ENCODE assay signal across 18 cellular contexts in the genomic region with DNA sequence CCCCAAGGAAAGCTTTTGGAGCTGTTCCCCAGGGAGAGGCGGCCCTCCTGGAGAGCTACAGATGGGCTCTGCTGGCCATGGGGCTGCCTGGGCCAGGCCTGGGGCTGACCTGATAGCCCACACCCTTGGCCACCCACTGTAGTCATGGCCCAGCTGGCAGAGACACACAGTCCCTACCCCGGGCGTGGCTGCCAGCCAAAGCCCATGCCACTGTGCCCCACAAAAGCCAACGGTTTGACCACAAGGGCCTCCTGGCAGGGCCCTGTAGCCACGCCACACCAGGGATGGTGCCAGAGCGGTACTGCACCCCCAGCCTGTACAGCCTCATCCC. TPM values are rescaled to one million over a fixed set of nuclear protein-coding genes. Genes with fewer than 3 reads are reported as not detected.
DNase-seq lines count a peak whose midpoint lies in the region; ATAC-seq and TF ChIP-seq lines count a peak whose summit lies in the region.
"Had no signal": no experiment of that assay in that cellular context is flagged by ENCODE, and none has a peak within 500 bp of the region (broad histone marks: within the 10 kb centered on the region; RNA-seq: fewer than 3 reads in every experiment).

No MANE protein-coding gene starts in this region.

- 69 to 73% methylated on average over 6 of the region's 6 CpGs for WGBS in esophagus, 2 donors
- WGBS in neuronal stem cell (ENCODE audit: extremely low coverage in 2 of 2, insufficient read length in 2 of 2, insufficient replicate concordance in 1 of 2), 2 donors = no CpG with 5 or more reads among the region's 6 CpGs
- 28 to 30% methylated on average over 6 of the region's 6 CpGs for WGBS in aorta, 2 donors

- no peaks in the 10 kb centered on the region for H3K27me3 Mint-ChIP-seq in T-cell
- H3K27me3 Mint-ChIP-seq: effector memory CD8-positive, alpha-beta T cell; progenitor cell of endocrine pancreas; type B pancreatic cell had no signal

- H3K27ac ChIP-seq in right atrium auricular region (peak overlapping the region in 1 of 2 donors; percentile 26), esophagus (ENCODE audit: low read depth in 2 of 2, low read length in 1 of 2) (peak overlapping the region; percentile 27 to 43), neuronal stem cell (replicated peaks; ENCODE audit: low read length) (no peak overlapping the region), aorta (ENCODE audit: low read depth in 1 of 2, low read length in 2 of 2) (peak overlapping the region in 1 of 2 donors; percentile 6)
- H3K27ac ChIP-seq: brain microvascular endothelial cell, foreskin keratinocyte had no signal

- ATAC-seq in Right ventricle myocardium inferior (peak; percentile 17), aorta (ENCODE audit: low FRiP score) (peak; percentile 27), T-cell (replicated peaks in 1 of 4) (no peak)
- ATAC-seq: effector memory CD8-positive, alpha-beta T cell; foreskin keratinocyte had no signal

- peak overlapping the region; percentile 58 for H2BK12ac ChIP-seq in neuronal stem cell (ENCODE audit: low read length)

- no peak overlapping the region for H4K8ac ChIP-seq in neuronal stem cell (ENCODE audit: low read depth, low read length)

- no peak overlapping the region for H3K4me2 ChIP-seq in neuronal stem cell (ENCODE audit: insufficient read depth, low read length, poor library complexity, severe bottlenecking)

- no peak overlapping the region for H3K9ac ChIP-seq in neuronal stem cell (ENCODE audit: low read depth, low read length, poor library complexity)

- H3K14ac ChIP-seq in neuronal stem cell (ENCODE audit: low read length) = peak overlapping the region; percentile 38

- POLR2A ChIA-PET in T-cell (lab: Charles Lee) = no interaction called here

- H3K9me3 Mint-ChIP-seq in T-cell = no peaks in the 10 kb centered on the region
- H3K9me3 Mint-ChIP-seq: activated B cell treated with CpG ODN at 0.5 μM for 24 hours; effector memory CD8-positive, alpha-beta T cell; immature natural killer cell; type B pancreatic cell had no signal

- H2BK15ac ChIP-seq in neuronal stem cell (ENCODE audit: low read length) = no peak overlapping the region

- DNase-seq in Right ventricle myocardium inferior (ENCODE audit: missing footprints) = no peak
- DNase-seq in right atrium auricular region (ENCODE audit: low spot score) = no peak
- no peak for DNase-seq in neuronal stem cell (ENCODE audit: low spot score)
- peak in 1 of 2 donors; percentile 44 for DNase-seq in aorta
- DNase-seq in ACHN = no peak
- DNase-seq in T-cell = no peak
- no peak for DNase-seq in SHP77 (lab: John Stamatoyannopoulos, UW)
- DNase-seq: activated B cell treated with CpG ODN at 0.5 μM for 24 hours; activated gamma-delta T cell treated with Interleukin-2 at 50 U/mL for 16 hours; brain microvascular endothelial cell; effector memory CD8-positive, alpha-beta T cell; foreskin keratinocyte; immature natural killer cell; NCI-H2171; stimulated activated CD4-positive, alpha-beta T cell treated with anti-CD3 and anti-CD28 coated beads, Interleukin-1b, Interleukin-23, amount 100 ng/mL, for 48 hours had no signal

- H3K4me1 Mint-ChIP-seq in T-cell = peaks cover 26 to 33% (median 30%) of the 10 kb centered on the region in 3 donors

- H3K36me3 Mint-ChIP-seq in T-cell = no peaks in the 10 kb centered on the region

- no peak overlapping the region for H2AFZ ChIP-seq in neuronal stem cell (ENCODE audit: low read length)

- H3K79me1 ChIP-seq in neuronal stem cell (ENCODE audit: low read depth, low read length) = peaks cover 6% of the 10 kb centered on the region

- peak overlapping the region; percentile 37 for H3K4ac ChIP-seq in neuronal stem cell (ENCODE audit: low read length)

- no peak overlapping the region for H3K23ac ChIP-seq in neuronal stem cell (ENCODE audit: low read depth, low read length, poor library complexity)

- no peak overlapping the region for H2AK5ac ChIP-seq in neuronal stem cell (ENCODE audit: low read depth, low read length)

- CTCF ChIA-PET in T-cell (lab: Charles Lee) = no interaction called here

- in situ Hi-C loops in ACHN (cut with HindIII; ENCODE audit: low pct_ligation_motif_present, low pct_unique_long_range_greater_than_20kb, low sequenced_read_pairs) = no loop called here

- H3K4me3 Mint-ChIP-seq in T-cell = no peak overlapping the region
- H3K4me3 Mint-ChIP-seq: activated B cell treated with CpG ODN at 0.5 μM for 24 hours; effector memory CD8-positive, alpha-beta T cell; immature natural killer cell; type B pancreatic cell had no signal

- no peak overlapping the region for H2BK120ac ChIP-seq in neuronal stem cell (ENCODE audit: low read depth, low read length)

- H3K36me3 ChIP-seq in right atrium auricular region = no peaks in the 10 kb centered on the region
- H3K36me3 ChIP-seq in esophagus (ENCODE audit: control insufficient read depth in 2 of 2, insufficient read depth in 2 of 2, low read length in 1 of 2) = peaks cover 0 to 4% of the 10 kb centered on the region in 2 donors
- peaks cover 0 to 1% of the 10 kb centered on the region in 2 donors for H3K36me3 ChIP-seq in neuronal stem cell (replicated peaks in 1 of 2; ENCODE audit: control insufficient read depth in 2 of 2, insufficient read depth in 2 of 2, low read length in 2 of 2)
- H3K36me3 ChIP-seq in aorta (ENCODE audit: control insufficient read depth in 1 of 2, insufficient read depth in 2 of 2, low read length in 1 of 2) = no peaks in the 10 kb centered on the region

- TF ChIP-seq CTCF in right atrium auricular region (IDR thresholded peaks at IDR 0.05) = no peak

- H3K27me3 ChIP-seq in right atrium auricular region (no peaks in the 10 kb centered on the region), esophagus (ENCODE audit: control insufficient read depth in 1 of 2, insufficient read depth in 2 of 2, low read length in 2 of 2) (no peaks in the 10 kb centered on the region), neuronal stem cell (ENCODE audit: control insufficient read depth in 3 of 3, insufficient read depth in 3 of 3, low read depth in 1 of 3, low read length in 3 of 3) (no peaks in the 10 kb centered on the region), aorta (ENCODE audit: control insufficient read depth in 1 of 2, insufficient read depth in 2 of 2, low read length in 1 of 2) (no peaks in the 10 kb centered on the region)
- H3K27me3 ChIP-seq: brain microvascular endothelial cell, foreskin keratinocyte had no signal

- no peak overlapping the region for H2BK5ac ChIP-seq in neuronal stem cell (ENCODE audit: low read length)

- H3K9me3 ChIP-seq in right atrium auricular region (no peaks in the 10 kb centered on the region), esophagus (ENCODE audit: control insufficient read depth in 2 of 2, insufficient read depth in 1 of 2, low read depth in 1 of 2, low read length in 1 of 2) (no peaks in the 10 kb centered on the region), neuronal stem cell (replicated peaks in 1 of 2; ENCODE audit: control insufficient read depth in 2 of 2, insufficient read depth in 1 of 2, low read depth in 1 of 2, low read length in 2 of 2) (no peaks in the 10 kb centered on the region), aorta (ENCODE audit: control insufficient read depth, low read length) (no peaks in the 10 kb centered on the region)

- peak overlapping the region; percentile 17 for H3K18ac ChIP-seq in neuronal stem cell (ENCODE audit: low read length)

- H3K4me1 ChIP-seq in right atrium auricular region = peaks cover 0 to 41% of the 10 kb centered on the region in 2 donors
- peaks cover 25 to 30% of the 10 kb centered on the region in 2 donors for H3K4me1 ChIP-seq in esophagus (ENCODE audit: control insufficient read depth in 2 of 2, insufficient read depth in 2 of 2, low read length in 1 of 2)
- H3K4me1 ChIP-seq in neuronal stem cell (ENCODE audit: control insufficient read depth in 2 of 2, insufficient read depth in 1 of 2, low read depth in 1 of 2, low read length in 2 of 2) = no peaks in the 10 kb centered on the region
- H3K4me1 ChIP-seq in aorta (ENCODE audit: control insufficient read depth in 1 of 2, insufficient read depth in 2 of 2, low read length in 2 of 2) = no peaks in the 10 kb centered on the region
- H3K4me1 ChIP-seq: foreskin keratinocyte had no signal

- peak overlapping the region in 1 of 2 donors; percentile 6 for H3K27ac Mint-ChIP-seq in T-cell
- H3K27ac Mint-ChIP-seq: activated B cell treated with CpG ODN at 0.5 μM for 24 hours, progenitor cell of endocrine pancreas, type B pancreatic cell had no signal

- H3K4me3 ChIP-seq in right atrium auricular region (no peak overlapping the region), esophagus (ENCODE audit: low read depth in 1 of 2, low read length in 2 of 2) (no peak overlapping the region), neuronal stem cell (ENCODE audit: low read length in 2 of 2) (no peak overlapping the region), aorta (ENCODE audit: low read length in 2 of 2) (no peak overlapping the region)

- intact Hi-C loops in Right ventricle myocardium inferior (cut with DNase I) = no loop called here
- intact Hi-C loops in aorta (cut with DNase I) = no loop called here

- H4K91ac ChIP-seq in neuronal stem cell (ENCODE audit: low read depth, low read length, poor library complexity) = no peak overlapping the region

RNA-seq across cellular contexts. Expression of a gene that starts 15.2 kb away (rescaled TPM):
- total RNA-seq in Right ventricle myocardium inferior (37.0 TPM), right atrium auricular region (10 to 100 TPM; 49.1 to 55.5 TPM), aorta (10 to 100 TPM; 51.3 to 61.0 TPM), T-cell (10 to 100 TPM in 3 of 5 donors, 1 to 10 TPM in 2; 4.2 to 11.7 (median 11.3) TPM)
- polyA plus RNA-seq in esophagus (1 to 10 TPM; 3.2 to 4.5 TPM), aorta (10 to 100 TPM; 10.5 to 11.7 TPM)
- polyA plus RNA-seq in neuronal stem cell (2013, experiment 1 of 2) = 4.9 TPM
- 5.0 TPM for polyA plus RNA-seq in neuronal stem cell (2013, experiment 2 of 2)

RNA-seq across cellular contexts. Expression of a gene that starts 38.8 kb away (rescaled TPM):
- 18.7 TPM for total RNA-seq in Right ventricle myocardium inferior
- 10 to 100 TPM; 20.3 to 29.3 TPM for total RNA-seq in right atrium auricular region
- 10 to 100 TPM; 13.6 to 25.7 TPM for polyA plus RNA-seq in esophagus
- 23.6 TPM for polyA plus RNA-seq in neuronal stem cell (2013, experiment 1 of 2)
- polyA plus RNA-seq in neuronal stem cell (2013, experiment 2 of 2) = 22.7 TPM
- 10 to 100 TPM; 22.0 to 25.1 TPM for total RNA-seq in aorta
- 10 to 100 TPM; 14.9 to 19.0 TPM for polyA plus RNA-seq in aorta
- 10 to 100 TPM; 21.0 to 77.9 (median 63.0) TPM for total RNA-seq in T-cell

Comparison
In these comparisons a context has a peak if more than half of its experiments do, and no peak if none do; other contexts are left out.
1. ATAC-seq: peak in Right ventricle myocardium inferior (single experiment) and aorta (single experiment); none in T-cell (0 of 4).